8 cellular contexts compared by ENCODE assay signal in genomic region chr2:96760036-96760985, GRCh38. TPM values are rescaled to one million over a fixed set of nuclear protein-coding genes. Genes with fewer than 3 reads are reported as not detected.
DNase-seq lines count a peak whose midpoint lies in the region; FAIRE-seq and TF ChIP-seq lines count a peak whose summit lies in the region.

Gene CNNM4, plus strand, starts transcription at chr2:96760902. Its CDS starts 98 bp downstream, at chr2:96761000.

- no peaks in the 10 kb centered on the region for H3K27me3 Mint-ChIP-seq in nephron progenitor cell (ENCODE audit: low read depth, poor library complexity)
- H3K27me3 Mint-ChIP-seq in stimulated activated naive CD8-positive, alpha-beta T cell treated with anti-CD3 and anti-CD28 coated beads, Interleukin-15, Interleukin-2, amounts not matched to agents 100 ng/mL and 50 ng/mL, for 24 hours = no peaks in the 10 kb centered on the region

- CTCF ChIA-PET in RWPE1 (lab: Yijun Ruan, JAX) = interaction anchor here (0.5 to 1.2 kb wide), 5 partner anchors 10 to 182 kb away, joined by 3 to 9 read pairs (median 4); no protein-coding TSS in a partner anchor

- H3K4me3 ChIP-seq in fibroblast of the aortic adventitia (ENCODE audit: low read depth, low read length) = peak within 1 kb of the TSS; percentile 88

- POLR2A ChIA-PET in RWPE1 (lab: Yijun Ruan, JAX; ENCODE audit: low non-redundant PET) = interaction anchor here (0.6 to 0.8 kb wide), 2 partner anchors 21 to 121 kb away, joined by 3 to 4 read pairs; no protein-coding TSS in a partner anchor

- no peak for FAIRE-seq in H54 (lab: Jason Lieb, UNC)

- peak within 1 kb of the TSS; percentile 83 for H3K4me3 Mint-ChIP-seq in nephron progenitor cell
- H3K4me3 Mint-ChIP-seq in stimulated activated naive CD8-positive, alpha-beta T cell treated with anti-CD3 and anti-CD28 coated beads, Interleukin-15, Interleukin-2, amounts not matched to agents 100 ng/mL and 50 ng/mL, for 24 hours = peak within 1 kb of the TSS; percentile 82

- no peaks in the 10 kb centered on the region for H3K9me3 Mint-ChIP-seq in nephron progenitor cell
- no peaks in the 10 kb centered on the region for H3K9me3 Mint-ChIP-seq in stimulated activated naive CD8-positive, alpha-beta T cell treated with anti-CD3 and anti-CD28 coated beads, Interleukin-15, Interleukin-2, amounts not matched to agents 100 ng/mL and 50 ng/mL, for 24 hours

- H3K27ac ChIP-seq in RWPE1 = peak within 1 kb of the TSS; percentile 73

- no peaks in the 10 kb centered on the region for H3K36me3 Mint-ChIP-seq in nephron progenitor cell (ENCODE audit: low read depth)
- no peaks in the 10 kb centered on the region for H3K36me3 Mint-ChIP-seq in stimulated activated naive CD8-positive, alpha-beta T cell treated with anti-CD3 and anti-CD28 coated beads, Interleukin-15, Interleukin-2, amounts not matched to agents 100 ng/mL and 50 ng/mL, for 24 hours (ENCODE audit: low read depth)

- peaks cover 56% of the 10 kb centered on the region for H3K4me1 Mint-ChIP-seq in nephron progenitor cell
- peaks cover 50% of the 10 kb centered on the region for H3K4me1 Mint-ChIP-seq in stimulated activated naive CD8-positive, alpha-beta T cell treated with anti-CD3 and anti-CD28 coated beads, Interleukin-15, Interleukin-2, amounts not matched to agents 100 ng/mL and 50 ng/mL, for 24 hours (ENCODE audit: low read depth)

- peak; percentile 97 for TF ChIP-seq POLR2A in H54 (IDR thresholded peaks at IDR 0.05; ENCODE audit: low read depth, low read length)

- H3K27ac Mint-ChIP-seq in nephron progenitor cell = no peak within 1 kb of the TSS
- H3K27ac Mint-ChIP-seq in stimulated activated naive CD8-positive, alpha-beta T cell treated with anti-CD3 and anti-CD28 coated beads, Interleukin-15, Interleukin-2, amounts not matched to agents 100 ng/mL and 50 ng/mL, for 24 hours = peak within 1 kb of the TSS; percentile 83

- DNase-seq in EL (peak; percentile 93), H54 (ENCODE audit: insufficient read length, low spot score) (peak; percentile 96), LoVo (ENCODE audit: low spot score) (peak; percentile 94), RWPE1 (ENCODE audit: low spot score) (peak; percentile 96), fibroblast of the aortic adventitia (ENCODE audit: low read depth) (peak; percentile 87), nephron progenitor cell (peak; percentile 95)
- DNase-seq in activated T-helper 9 cell treated with anti-CD3 and anti-CD28 coated beads, Interleukin-2, amount 50 U/mL, for 16 hours (ENCODE audit: low read depth) = peak; percentile 89

- TF ChIP-seq CTCF in RWPE1 (conservative IDR thresholded peaks at IDR 0.05; ENCODE audit: low read depth) (no peak), fibroblast of the aortic adventitia (IDR thresholded peaks at IDR 0.05; ENCODE audit: insufficient read depth, low read length) (peak; percentile 14), nephron progenitor cell (IDR thresholded peaks at IDR 0.05) (no peak)

RNA-seq across cellular contexts. Expression of gene CNNM4, which starts in this region (rescaled TPM):
- total RNA-seq in fibroblast of the aortic adventitia (ENCODE audit: low replicate concordance) = 2.4 and 3.8 TPM in 2 replicates

Comparison
In these comparisons a context has a peak if more than half of its experiments do, and no peak if none do; other contexts are left out.
1. Peak in every context shown above with its lines: DNase-seq, H3K4me3 ChIP-seq and H3K27ac ChIP-seq.